In the genomic region with DNA sequence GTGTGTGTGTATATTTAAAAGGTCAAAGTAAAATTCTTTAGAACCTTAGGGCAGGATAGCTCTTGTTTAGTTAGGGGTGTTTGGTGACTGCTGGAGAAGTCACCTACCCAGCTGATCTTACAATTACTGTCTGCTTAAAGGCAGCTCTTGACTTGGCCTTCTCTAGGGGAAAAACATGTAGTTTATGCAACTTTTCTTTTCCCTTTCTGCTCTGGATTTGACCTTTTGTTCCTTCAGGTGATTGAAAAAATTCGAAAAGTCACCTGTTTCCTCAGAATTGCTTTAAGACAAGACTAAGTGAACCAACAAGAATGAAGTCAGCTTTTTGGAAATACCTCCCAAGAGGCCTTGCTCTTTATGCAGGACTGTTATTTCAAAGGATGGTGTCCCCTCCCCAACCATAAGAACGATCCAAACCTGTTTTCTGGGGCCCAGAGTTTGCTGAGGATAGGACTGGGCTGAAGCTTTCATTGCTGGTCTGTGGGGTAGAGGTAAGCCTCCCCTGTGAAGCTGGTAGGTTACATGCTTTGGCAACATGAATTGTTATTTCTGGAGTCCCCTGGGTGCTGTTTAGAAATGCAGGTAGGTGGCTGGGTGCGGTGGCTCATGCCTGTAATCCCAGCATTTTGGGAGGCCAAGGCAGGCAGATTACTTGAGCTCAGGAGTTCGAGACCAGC, we compare ENCODE assay signal across 29 cellular contexts.
A peak's percentile ranks its signal among the peaks of the same experiment; 100 is the strongest.
DNase-seq lines count a peak whose midpoint lies in the region; ATAC-seq, FAIRE-seq and TF ChIP-seq lines count a peak whose summit lies in the region.
"Had no signal": no experiment of that assay in that cellular context is flagged by ENCODE, and none has a peak within 500 bp of the region (broad histone marks: within the 10 kb centered on the region; RNA-seq: fewer than 3 reads in every experiment).

No MANE protein-coding gene starts in this region.

- H3K4me2 ChIP-seq in A549, result peak overlapping the region; percentile 41; the same call in 1 of the 3 replicates
- H3K4me2 ChIP-seq: BLaER1, KMS-11 had no signal

- no peak for FAIRE-seq in A549 (lab: Jason Lieb, UNC)
- FAIRE-seq: bronchial epithelial cell, G401.6, keratinocyte had no signal

- H3K4me3 ChIP-seq in A549 (no peak overlapping the region), neutrophil (ENCODE audit: low read depth in 1 of 2, low read length in 1 of 2) (no peak overlapping the region)
- no peak overlapping the region for H3K4me3 ChIP-seq in CD4-positive, CD25-positive, alpha-beta regulatory T cell (ENCODE audit: low read depth, low read length)
- H3K4me3 ChIP-seq: BLaER1, colonic mucosa, left ventricle myocardium inferior, ovary, testis had no signal

- H3K27me3 ChIP-seq in CD4-positive, CD25-positive, alpha-beta regulatory T cell (ENCODE audit: control insufficient read depth, insufficient read depth, low read length), result no peaks in the 10 kb centered on the region
- H3K27me3 ChIP-seq in neutrophil, result no peaks in the 10 kb centered on the region
- H3K27me3 ChIP-seq: BLaER1, colonic mucosa, ovary, testis had no signal

- H3K27me3 Mint-ChIP-seq in CD4-positive, CD25-positive, alpha-beta regulatory T cell, result no peaks in the 10 kb centered on the region
- H3K27me3 Mint-ChIP-seq: activated naive CD8-positive, alpha-beta T cell treated with anti-CD3 and anti-CD28 coated beads for 36 hours; activated T-cell treated with anti-CD3 and anti-CD28 coated beads, Interleukin-2, amount 50 U/mL, for 24 hours had no signal

- TF ChIP-seq RAD21 in A549 (conservative IDR thresholded peaks at IDR 0.05 in 1 of 2, IDR thresholded peaks at IDR 0.05 in 1 of 2), result no peak

- POLR2A ChIA-PET in A549 (lab: Yijun Ruan, JAX), result no interaction called here

- TF ChIP-seq EP300 in A549 (IDR thresholded peaks at IDR 0.05), result no peak

- H3K36me3 Mint-ChIP-seq in CD4-positive, CD25-positive, alpha-beta regulatory T cell, result peaks cover 8% of the 10 kb centered on the region
- H3K36me3 Mint-ChIP-seq: activated naive CD8-positive, alpha-beta T cell treated with anti-CD3 and anti-CD28 coated beads for 36 hours had no signal

- peak overlapping the region in 1 of 4 donors; percentile 8 for H3K4me3 Mint-ChIP-seq in CD4-positive, CD25-positive, alpha-beta regulatory T cell
- H3K4me3 Mint-ChIP-seq: activated naive CD8-positive, alpha-beta T cell treated with anti-CD3 and anti-CD28 coated beads for 36 hours; activated T-cell treated with anti-CD3 and anti-CD28 coated beads, Interleukin-2, amount 50 U/mL, for 24 hours; endodermal cell; nephron; T-helper 1 cell treated with Interleukin-12 subunit alpha and Interleukin-12 subunit beta and Interleukin-4 antibody, amounts not matched to agents 30 μg/mL and 1 μg/mL, for 36 hours had no signal

- H3K4me1 ChIP-seq in A549 (peaks cover 98% of the 10 kb centered on the region), neutrophil (ENCODE audit: control insufficient read depth in 1 of 2, insufficient read depth in 1 of 2, low read depth in 1 of 2, low read length in 1 of 2) (peaks cover 49 to 73% of the 10 kb centered on the region in 2 experiments)
- peaks cover 59% of the 10 kb centered on the region for H3K4me1 ChIP-seq in CD4-positive, CD25-positive, alpha-beta regulatory T cell (ENCODE audit: control insufficient read depth, insufficient read depth, low read length, poor library complexity, severe bottlenecking)

- TF ChIP-seq CTCF in A549 (IDR thresholded peaks at IDR 0.05) (no peak), neutrophil (IDR thresholded peaks at IDR 0.05) (no peak)

- peaks cover 50 to 91% (median 70%) of the 10 kb centered on the region in 4 donors for H3K4me1 Mint-ChIP-seq in CD4-positive, CD25-positive, alpha-beta regulatory T cell

- H3K9me3 ChIP-seq in A549 (no peaks in the 10 kb centered on the region), neutrophil (no peaks in the 10 kb centered on the region)
- no peaks in the 10 kb centered on the region for H3K9me3 ChIP-seq in CD4-positive, CD25-positive, alpha-beta regulatory T cell (ENCODE audit: control insufficient read depth in 2 of 2, low read length in 2 of 2)
- H3K9me3 ChIP-seq: BLaER1, Caco-2, colonic mucosa, left ventricle myocardium inferior, ovary, testis had no signal

- DNase-seq in A549 (ENCODE audit: low read depth in 1 of 2, low spot score in 1 of 2) (no peak), H4 (ENCODE audit: low spot score) (no peak), GOT3 (lab: John Stamatoyannopoulos, UW) (no peak)
- DNase-seq in CD4-positive, CD25-positive, alpha-beta regulatory T cell, result no peak
- DNase-seq: activated gamma-delta T cell; activated naive CD8-positive, alpha-beta T cell treated with anti-CD3 and anti-CD28 coated beads for 36 hours; activated T-cell treated with anti-CD3 and anti-CD28 coated beads, Interleukin-2, amount 50 U/mL, for 24 hours; Caco-2; HCEC 1CT; left ventricle myocardium inferior; NCI-H1417; NCI-H2029; NCI-H524 treated with DMSO at 0.1 percent for 48 hours; Right ventricle myocardium superior; stimulated activated naive CD4-positive, alpha-beta T cell had no signal

- peaks cover under 1% of the 10 kb centered on the region for H3K36me3 ChIP-seq in CD4-positive, CD25-positive, alpha-beta regulatory T cell (ENCODE audit: control insufficient read depth, insufficient read depth, low read length)
- H3K36me3 ChIP-seq in neutrophil, result peaks cover 7% of the 10 kb centered on the region
- H3K36me3 ChIP-seq: BLaER1, colonic mucosa, left ventricle myocardium inferior, ovary had no signal

- ATAC-seq in A549 (no peak), GM21619 (IDR thresholded peaks at IDR 0.05; ENCODE audit: unreplicated experiment) (no peak)
- ATAC-seq in CD4-positive, CD25-positive, alpha-beta regulatory T cell (ENCODE audit: low read depth in 2 of 2), result no peak

- CTCF ChIA-PET in A549 (lab: Yijun Ruan, JAX), result no interaction called here

- TF ChIP-seq POLR2A in A549 (IDR thresholded peaks at IDR 0.05; ENCODE audit: low read length), result no peak

- 85% methylated on average over 4 of the region's 4 CpGs for WGBS in A549 (ENCODE audit: missing lambda C conversion rate)

- H3K27ac Mint-ChIP-seq in CD4-positive, CD25-positive, alpha-beta regulatory T cell, result peak overlapping the region in 2 of 3 donors; percentile 60 to 84
- H3K27ac Mint-ChIP-seq: activated naive CD8-positive, alpha-beta T cell treated with anti-CD3 and anti-CD28 coated beads for 36 hours; activated T-cell treated with anti-CD3 and anti-CD28 coated beads, Interleukin-2, amount 50 U/mL, for 24 hours; nephron; T-helper 1 cell treated with Interleukin-12 subunit alpha and Interleukin-12 subunit beta and Interleukin-4 antibody, amounts not matched to agents 30 μg/mL and 1 μg/mL, for 36 hours had no signal

- no peaks in the 10 kb centered on the region for H3K9me3 Mint-ChIP-seq in CD4-positive, CD25-positive, alpha-beta regulatory T cell
- H3K9me3 Mint-ChIP-seq: activated naive CD8-positive, alpha-beta T cell treated with anti-CD3 and anti-CD28 coated beads for 36 hours; activated T-cell treated with anti-CD3 and anti-CD28 coated beads, Interleukin-2, amount 50 U/mL, for 24 hours; endodermal cell; nephron; T-helper 1 cell treated with Interleukin-12 subunit alpha and Interleukin-12 subunit beta and Interleukin-4 antibody, amounts not matched to agents 30 μg/mL and 1 μg/mL, for 36 hours had no signal

- peak overlapping the region in 1 of 2 experiments; percentile 30; a peak in 2 of 6 replicates for H3K27ac ChIP-seq in A549
- H3K27ac ChIP-seq in CD4-positive, CD25-positive, alpha-beta regulatory T cell (ENCODE audit: insufficient read depth, low read length, poor library complexity, severe bottlenecking), result no peak overlapping the region
- peak overlapping the region; percentile 0 for H3K27ac ChIP-seq in cingulate gyrus (ENCODE audit: low read depth, low read length)
- H3K27ac ChIP-seq in neutrophil, result peak overlapping the region; percentile 51
- H3K27ac ChIP-seq: BLaER1, colonic mucosa, KMS-11, left ventricle myocardium inferior, ovary, testis had no signal

TF ChIP-seq in A549, 52 proteins besides CTCF, POLR2A, EP300 and RAD21:
- TF ChIP-seq, protein P1, sequence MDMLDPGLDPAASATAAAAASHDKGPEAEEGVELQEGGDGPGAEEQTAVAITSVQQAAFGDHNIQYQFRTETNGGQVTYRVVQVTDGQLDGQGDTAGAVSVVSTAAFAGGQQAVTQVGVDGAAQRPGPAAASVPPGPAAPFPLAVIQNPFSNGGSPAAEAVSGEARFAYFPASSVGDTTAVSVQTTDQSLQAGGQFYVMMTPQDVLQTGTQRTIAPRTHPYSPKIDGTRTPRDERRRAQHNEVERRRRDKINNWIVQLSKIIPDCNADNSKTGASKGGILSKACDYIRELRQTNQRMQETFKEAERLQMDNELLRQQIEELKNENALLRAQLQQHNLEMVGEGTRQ (IDR thresholded peaks at IDR 0.05), result no peak
- TF ChIP-seq RNF2 (IDR thresholded peaks at IDR 0.05; ENCODE audit: borderline replicate concordance, low read depth) (no peak), KDM5A (IDR thresholded peaks at IDR 0.05) (no peak), HOXB13 (CRISPR knock-in tag; IDR thresholded peaks at IDR 0.05; ENCODE audit: low read depth) (no peak), BHLHE40 (IDR thresholded peaks at IDR 0.05; ENCODE audit: low read depth, low read length) (no peak), PHF8 (IDR thresholded peaks at IDR 0.05; ENCODE audit: borderline replicate concordance, low read depth) (no peak)
